Comparison of ENCODE assay signal across 8 cellular contexts in the genomic region with DNA sequence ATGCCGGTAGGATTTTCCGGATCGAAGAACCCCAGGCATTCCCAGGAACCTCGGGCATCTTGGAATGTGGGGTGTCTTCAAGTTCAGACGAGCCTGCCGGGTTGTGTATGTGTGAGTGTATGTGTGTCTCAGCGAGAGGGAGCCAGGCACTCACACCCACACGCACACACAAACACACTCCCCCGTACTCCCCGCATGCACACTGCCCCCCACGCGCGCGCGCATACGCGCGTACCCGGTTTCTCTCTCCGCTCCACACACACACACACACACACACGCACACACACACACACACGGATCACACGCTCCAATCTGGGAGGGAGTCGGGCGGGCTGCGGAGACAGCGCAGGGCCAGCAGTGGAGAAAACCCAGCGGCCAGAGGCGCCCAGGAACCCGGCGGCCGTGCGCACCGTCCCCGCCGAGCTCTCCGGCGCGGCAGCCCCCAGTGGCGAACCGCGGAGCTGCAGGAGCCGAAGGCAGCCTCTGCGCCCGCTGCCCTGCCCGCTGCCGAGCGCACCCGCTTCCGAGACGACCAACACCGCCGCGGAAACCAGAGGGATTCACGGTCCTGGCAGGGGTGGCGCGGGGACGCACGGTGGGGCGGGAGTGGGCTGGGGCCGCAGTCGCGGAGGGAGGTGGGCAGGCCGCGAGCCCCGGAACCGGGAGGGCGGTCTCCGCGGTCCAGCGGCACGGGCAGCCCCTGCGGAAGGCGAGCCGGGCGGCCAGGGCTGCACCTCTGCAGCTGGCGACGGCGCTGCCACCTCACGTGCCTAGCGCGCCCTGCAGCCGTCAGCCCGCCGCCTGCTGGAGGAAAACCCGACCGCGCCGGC. TPM values are rescaled to one million over a fixed set of nuclear protein-coding genes. Genes with fewer than 3 reads are reported as not detected.
DNase-seq lines count a peak whose midpoint lies in the region; ATAC-seq and TF ChIP-seq lines count a peak whose summit lies in the region.

Gene LRFN2 (minus strand): TSS at position 125 of the 830 bp plus-strand sequence.

- no peaks in the 10 kb centered on the region for H3K9me2 ChIP-seq in GM23248 (ENCODE audit: insufficient read depth)

- no peaks in the 10 kb centered on the region for H3K9me3 ChIP-seq in GM23248 (ENCODE audit: low read depth)

- WGBS in GM23248 (ENCODE audit: low coverage in 1 of 2, low lambda C conversion rate in 2 of 2, missing lambda C conversion rate in 2 of 2), 2 experiments: 0 to 2% methylated on average over 49 to 76 of the region's 89 CpGs

- TF ChIP-seq CTCF in WI38 (IDR thresholded peaks at IDR 0.05; ENCODE audit: low read depth, low read length) (peak; percentile 68), cardiac fibroblast (IDR thresholded peaks at IDR 0.05; ENCODE audit: low read depth, low read length) (peak; percentile 35)

- DNase-seq in DMS 273 treated with DMSO at 0.1 percent for 48 hours (lab: John Stamatoyannopoulos, UW) (peak; percentile 57), GM23248 (peak; percentile 86), NCI-H1092 treated with DMSO at 0.1 percent for 48 hours (lab: John Stamatoyannopoulos, UW) (peak; percentile 79), cardiac fibroblast (ENCODE audit: low read depth in 2 of 2) (peak; percentile 59 to 74), islet precursor cell (peak; percentile 90)
- peak; percentile 65 for DNase-seq in stimulated activated CD4-positive, alpha-beta T cell treated with anti-CD3 and anti-CD28 coated beads, Interleukin-12 subunit alpha, Interleukin-12 subunit beta, amount 100 ng/mL, for 4 hours

- H3K27me3 ChIP-seq in GM23248 (replicated peaks; ENCODE audit: insufficient read depth): peaks cover 32% of the 10 kb centered on the region

- in situ Hi-C loops in GM23248 (cut with MboI): no loop called here

- peak within 1 kb of the TSS; percentile 68 for H3K4me3 ChIP-seq in GM23248
- H3K4me3 ChIP-seq in WI38 (ENCODE audit: low read depth, low read length): peak within 1 kb of the TSS; percentile 44
- H3K4me3 ChIP-seq in cardiac fibroblast (replicated peaks in 1 of 2; ENCODE audit: low read depth in 2 of 2, low read length in 2 of 2): peak within 1 kb of the TSS; percentile 33 to 36

- H3F3A ChIP-seq in GM23248 (ENCODE audit: insufficient read depth): no peaks in the 10 kb centered on the region

- H4K20me1 ChIP-seq in GM23248 (ENCODE audit: insufficient read depth): no peaks in the 10 kb centered on the region

- H3K36me3 ChIP-seq in GM23248 (ENCODE audit: low read depth): no peaks in the 10 kb centered on the region

- H3K27ac ChIP-seq in GM23248: no peak within 1 kb of the TSS

- no peaks in the 10 kb centered on the region for H3K4me1 ChIP-seq in GM23248 (ENCODE audit: insufficient read depth)

- no peak within 1 kb of the TSS for H3K9ac ChIP-seq in GM23248

- no peak for ATAC-seq in HG02571 (IDR thresholded peaks at IDR 0.05; ENCODE audit: unreplicated experiment)

- H3K79me2 ChIP-seq in GM23248 (ENCODE audit: insufficient read depth): no peaks in the 10 kb centered on the region

- H2AFZ ChIP-seq in GM23248: peak within 1 kb of the TSS; percentile 58; the same call in 1 of the 2 replicates

- H3K4me2 ChIP-seq in GM23248 (ENCODE audit: unreplicated experiment): peak within 1 kb of the TSS; percentile 81

RNA-seq across cellular contexts. Expression of gene LRFN2, which starts in this region (rescaled TPM):
- total RNA-seq in GM23248 (2014; rRNA removed; shearing (Covaris generic)): not detected in 2 replicates
- not detected in 2 replicates for polyA plus RNA-seq in GM23248 (2016; fragmentation: Nextera tagmentation; extraction: Ambion mirVana)

Comparison
In these comparisons a context has a peak if more than half of its experiments do, and no peak if none do; other contexts are left out.
1. Peak in DNase-seq, H3K4me3 ChIP-seq and H3K4me2 ChIP-seq in GM23248; RNA of the gene not detected or under 1 TPM.